Comparison of ENCODE assay signal across 10 cellular contexts in the genomic region with DNA sequence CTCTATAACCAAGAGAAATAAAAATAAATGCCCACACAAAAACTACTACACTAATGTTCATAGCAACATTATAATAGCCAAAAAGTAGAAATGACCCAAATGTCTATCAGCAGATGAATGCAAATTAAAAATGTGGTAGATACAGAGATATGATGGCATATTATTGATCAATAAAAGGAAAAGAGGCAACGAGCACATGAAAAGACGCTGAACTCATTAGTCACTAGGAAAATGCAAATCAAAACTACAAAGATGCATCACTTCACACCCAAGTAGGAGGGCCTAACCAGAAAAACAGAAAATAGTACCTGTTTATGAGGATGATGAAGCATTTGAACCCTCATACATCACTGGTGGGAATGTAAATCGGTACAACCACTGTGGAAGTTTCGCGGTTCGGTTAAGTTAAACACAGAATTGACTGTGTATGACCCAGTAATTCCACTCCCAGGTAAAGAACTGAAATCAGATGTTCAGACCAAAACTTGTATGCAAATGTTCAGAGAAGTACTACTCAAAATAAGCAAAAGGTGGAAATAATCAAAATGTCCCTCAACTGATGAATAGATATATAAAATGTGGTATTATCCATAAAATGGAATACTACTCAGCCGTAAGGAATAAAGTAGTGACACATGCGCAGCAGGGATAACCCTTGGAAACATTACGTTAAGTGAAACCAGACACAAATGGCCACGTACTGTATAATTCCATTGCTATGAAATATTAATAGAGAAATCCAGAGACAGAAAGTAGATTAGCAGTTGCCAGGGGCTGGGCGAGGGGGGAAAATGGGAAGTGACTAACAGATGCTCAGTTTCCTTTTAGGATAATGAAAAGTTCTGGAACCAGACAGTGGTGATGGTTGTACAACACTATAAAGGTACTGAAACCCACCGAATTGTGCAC. TPM values are rescaled to one million over a fixed set of nuclear protein-coding genes. Genes with fewer than 3 reads are reported as not detected.
A peak's percentile ranks its signal among the peaks of the same experiment; 100 is the strongest.
DNase-seq lines count a peak whose midpoint lies in the region; ATAC-seq and TF ChIP-seq lines count a peak whose summit lies in the region.
"Had no signal": no experiment of that assay in that cellular context is flagged by ENCODE, and none has a peak within 500 bp of the region (broad histone marks: within the 10 kb centered on the region; RNA-seq: fewer than 3 reads in every experiment).

No MANE protein-coding gene starts in this region.

- intact Hi-C loops in CD4-positive, alpha-beta T cell (cut with DNase I, micrococcal nuclease): loop anchor here (5.0 kb wide), 4 partner anchors 78 to 672 kb away; partner anchors contain the start of genes ZBTB40 (in 2 of the 2) and HSPG2 (in 1 of the 2)
- intact Hi-C loops in HCT116 (cut with micrococcal nuclease): loop anchor here (5.0 kb wide), 1 partner anchor 157 kb away; the partner anchor contains the start of gene HSPG2

- peaks cover 58% of the 10 kb centered on the region for H3K4me1 Mint-ChIP-seq in CD4-positive, alpha-beta T cell (ENCODE audit: low read depth)
- H3K4me1 Mint-ChIP-seq in mesothelial cell of epicardium: peaks cover 13% of the 10 kb centered on the region

- no peak overlapping the region for H2AFZ ChIP-seq in HCT116 (ENCODE audit: low read depth, low read length, poor library complexity, severe bottlenecking)

- H3K27ac Mint-ChIP-seq in CD4-positive, alpha-beta T cell: peak overlapping the region; percentile 81
- peak overlapping the region; percentile 92 for H3K27ac Mint-ChIP-seq in mesothelial cell of epicardium

- peaks cover 10 to 26% of the 10 kb centered on the region in 2 experiments; a peak in 3 of 4 replicates for H3K4me1 ChIP-seq in HCT116 (ENCODE audit: control insufficient read depth in 1 of 2, insufficient read depth in 2 of 2, low read length in 2 of 2)

- no peaks in the 10 kb centered on the region for H3K27me3 ChIP-seq in CD4-positive, alpha-beta T cell (ENCODE audit: control insufficient read depth, insufficient read depth, low read length)
- no peaks in the 10 kb centered on the region for H3K27me3 ChIP-seq in HCT116 (ENCODE audit: insufficient read depth, low read length)
- no peaks in the 10 kb centered on the region for H3K27me3 ChIP-seq in WERI-Rb-1 (ENCODE audit: insufficient read depth, low read depth, severe bottlenecking)
- H3K27me3 ChIP-seq: cardiac muscle cell had no signal

- POLR2A ChIA-PET in CD4-positive, alpha-beta T cell (lab: Charles Lee): no interaction called here
- POLR2A ChIA-PET in HCT116 (lab: Charles Lee): no interaction called here

- H3K4me3 ChIP-seq in HCT116 (replicated peaks in 1 of 2; ENCODE audit: low read depth in 1 of 2, low read length in 2 of 2) (no peak overlapping the region), WERI-Rb-1 (ENCODE audit: low read depth, low read length) (no peak overlapping the region)
- H3K4me3 ChIP-seq: cardiac muscle cell had no signal

- H3K9ac ChIP-seq in HCT116 (ENCODE audit: low read length): no peak overlapping the region

- peak overlapping the region; percentile 83 for H3K4me3 Mint-ChIP-seq in CD4-positive, alpha-beta T cell
- peak overlapping the region; percentile 52 for H3K4me3 Mint-ChIP-seq in mesothelial cell of epicardium

- peaks cover 77% of the 10 kb centered on the region for H3K79me2 ChIP-seq in HCT116 (ENCODE audit: insufficient read depth, low read length)

- H3K36me3 ChIP-seq in HCT116 (ENCODE audit: control insufficient read depth in 1 of 2, insufficient read depth in 2 of 2, low read length in 2 of 2) (no peaks in the 10 kb centered on the region), WERI-Rb-1 (peaks cover 2% of the 10 kb centered on the region; the same call in 1 of the 2 replicates)
- H3K36me3 ChIP-seq: cardiac muscle cell had no signal

- no peaks in the 10 kb centered on the region for H3K9me3 Mint-ChIP-seq in CD4-positive, alpha-beta T cell
- H3K9me3 Mint-ChIP-seq in mesothelial cell of epicardium: peaks cover 3% of the 10 kb centered on the region

- TF ChIP-seq CTCF in CD4-positive, alpha-beta T cell (IDR thresholded peaks at IDR 0.05): no peak
- TF ChIP-seq CTCF in HCT116 (IDR thresholded peaks at IDR 0.05 in 2 of 3, conservative IDR thresholded peaks at IDR 0.05 in 1 of 3; ENCODE audit: borderline replicate concordance in 1 of 3, insufficient read depth in 1 of 3, low read depth in 2 of 3, low read length in 2 of 3) (no peak), mesothelial cell of epicardium (IDR thresholded peaks at IDR 0.05; ENCODE audit: unreplicated experiment) (no peak), WERI-Rb-1 (IDR thresholded peaks at IDR 0.05; ENCODE audit: low read depth, low read length) (no peak)

- H3K9me2 ChIP-seq in HCT116 (ENCODE audit: insufficient read depth): no peaks in the 10 kb centered on the region

- H3K27ac ChIP-seq in CD4-positive, alpha-beta T cell (ENCODE audit: low read depth, low read length): no peak overlapping the region
- no peak overlapping the region for H3K27ac ChIP-seq in HCT116 (ENCODE audit: low read depth, low read length)
- H3K27ac ChIP-seq in WERI-Rb-1: no peak overlapping the region
- H3K27ac ChIP-seq: cardiac muscle cell had no signal

- no peak for DNase-seq in CD4-positive, alpha-beta T cell
- DNase-seq in HCT116 (ENCODE audit: low read depth, low spot score): no peak
- peak; percentile 44 to 49 for DNase-seq in activated CD4-positive, alpha-beta T cell treated with anti-CD3 and anti-CD28 coated beads for 4 hours
- no peak for DNase-seq in mesothelial cell of epicardium (ENCODE audit: low spot score in 2 of 2, unreplicated experiment in 2 of 2)
- no peak for DNase-seq in DMS53 treated with DMSO at 0.1 percent for 48 hours (lab: John Stamatoyannopoulos, UW; ENCODE audit: unreplicated experiment)
- DNase-seq in kidney glomerular epithelial cell (lab: John Stamatoyannopoulos, UW): no peak
- no peak for DNase-seq in AG08395 (ENCODE audit: low spot score)
- DNase-seq in WERI-Rb-1: no peak
- DNase-seq: DMS79 treated with DMSO at 0.1 percent for 48 hours had no signal

- BruUV-seq in HCT116 (replicated peaks; lab: Mats Ljungman, UMichigan): TSS peak; percentile 6

- TF ChIP-seq POLR2A in HCT116 (IDR thresholded peaks at IDR 0.05; ENCODE audit: borderline replicate concordance, extremely low read depth, insufficient read depth, insufficient read length): no peak

- RAD21 ChIA-PET in HCT116 (lab: Charles Lee; ENCODE audit: low non-redundant PET in 1 of 2, low total read pairs in 2 of 2, uncharacterized antibody in 2 of 2, unreplicated experiment in 2 of 2): no interaction called here

- peaks cover 48% of the 10 kb centered on the region for H3K36me3 Mint-ChIP-seq in CD4-positive, alpha-beta T cell (ENCODE audit: low read depth)
- H3K36me3 Mint-ChIP-seq in mesothelial cell of epicardium: peaks cover 12% of the 10 kb centered on the region

- H3K9me3 ChIP-seq in CD4-positive, alpha-beta T cell (ENCODE audit: control insufficient read depth, low read length): no peaks in the 10 kb centered on the region
- H3K9me3 ChIP-seq in HCT116 (ENCODE audit: control insufficient read depth in 1 of 2, insufficient read depth in 1 of 2, low read depth in 1 of 2, low read length in 2 of 2): no peaks in the 10 kb centered on the region
- H3K9me3 ChIP-seq in WERI-Rb-1 (ENCODE audit: severe bottlenecking): no peaks in the 10 kb centered on the region

- no peaks in the 10 kb centered on the region for H3K27me3 Mint-ChIP-seq in CD4-positive, alpha-beta T cell
- no peaks in the 10 kb centered on the region for H3K27me3 Mint-ChIP-seq in mesothelial cell of epicardium (ENCODE audit: low read depth)

- no peaks in the 10 kb centered on the region for H4K20me1 ChIP-seq in HCT116 (ENCODE audit: insufficient read depth)

- H3K4me2 ChIP-seq in HCT116 (ENCODE audit: low read length): peak overlapping the region; percentile 6; the same call in 1 of the 2 replicates

- no peak for ATAC-seq in CD4-positive, alpha-beta T cell (ENCODE audit: poor library complexity)
- ATAC-seq in HCT116: no peak

- TF ChIP-seq RAD21 in HCT116 (IDR thresholded peaks at IDR 0.05; ENCODE audit: low read depth): no peak

- CTCF ChIA-PET in CD4-positive, alpha-beta T cell (lab: Charles Lee): no interaction called here
- CTCF ChIA-PET in HCT116 (lab: Charles Lee): no interaction called here

TF ChIP-seq in HCT116, 20 proteins besides CTCF, POLR2A, EP300 and RAD21:
- TF ChIP-seq CBX3 (IDR thresholded peaks at IDR 0.05; ENCODE audit: low read depth) (no peak), SIN3A (IDR thresholded peaks at IDR 0.05; ENCODE audit: low read depth) (no peak), EZH2phosphoT487 (IDR thresholded peaks at IDR 0.05; ENCODE audit: borderline replicate concordance) (no peak)

RNA-seq across cellular contexts. Expression of gene USP48, which starts 3.1 kb away (rescaled TPM):
- 10 to 100 TPM; 73.3 to 76.0 TPM for total RNA-seq in CD4-positive, alpha-beta T cell
- total RNA-seq in HCT116 (2021; ENCODE audit: unreplicated experiment) (54.8 TPM), mesothelial cell of epicardium (79.8 to 88.7 TPM (median 86.5 TPM) in 3 replicates)
- polyA plus RNA-seq in HCT116 (2012): 17.8 and 26.1 TPM in 2 replicates

RNA-seq across cellular contexts. Expression of gene LDLRAD2, which starts 32.2 kb away (rescaled TPM):
- not detected for total RNA-seq in CD4-positive, alpha-beta T cell
- not detected for total RNA-seq in HCT116 (2021; ENCODE audit: unreplicated experiment)
- 2.8 and 3.7 TPM in 2 replicates for polyA plus RNA-seq in HCT116 (2012)
- total RNA-seq in mesothelial cell of epicardium: 0.75 to 1.1 TPM (median 1.0 TPM) in 3 replicates

Comparison
In these comparisons a context has a peak if more than half of its experiments do, and no peak if none do; other contexts are left out.
1. DNase-seq: peak in activated CD4-positive, alpha-beta T cell treated with anti-CD3 and anti-CD28 coated beads for 4 hours (2 of 2); none in CD4-positive, alpha-beta T cell (0 of 10), HCT116 (single experiment), mesothelial cell of epicardium (0 of 2), DMS53 treated with DMSO at 0.1 percent for 48 hours (single experiment), kidney glomerular epithelial cell (single experiment), AG08395 (single experiment) and WERI-Rb-1 (single experiment).